ENCODE assay signal across 11 cellular contexts in the genomic region with DNA sequence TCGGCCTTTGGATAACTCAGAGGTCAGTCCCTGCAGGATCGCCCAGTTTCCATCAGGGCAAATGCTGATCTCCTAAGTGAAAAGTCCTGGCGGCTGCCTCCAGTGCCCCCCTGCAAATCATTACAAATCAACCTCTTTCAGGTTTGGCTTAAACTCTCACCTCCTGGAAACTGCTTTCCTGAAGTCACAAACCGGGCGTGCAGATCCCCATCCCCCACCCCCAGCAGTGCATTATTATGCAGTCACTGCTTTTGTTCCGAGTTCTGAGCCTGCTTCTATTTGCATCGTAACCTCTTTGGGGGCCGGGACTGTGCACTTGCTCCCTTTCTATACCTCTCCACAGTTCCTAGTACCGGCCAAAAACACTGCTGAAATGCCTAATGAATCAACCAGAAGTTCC. TPM values are rescaled to one million over a fixed set of nuclear protein-coding genes. Genes with fewer than 3 reads are reported as not detected.
A peak's percentile ranks its signal among the peaks of the same experiment; 100 is the strongest.
DNase-seq lines count a peak whose midpoint lies in the region; ATAC-seq and TF ChIP-seq lines count a peak whose summit lies in the region.
"Had no signal": no experiment of that assay in that cellular context is flagged by ENCODE, and none has a peak within 500 bp of the region (broad histone marks: within the 10 kb centered on the region; RNA-seq: fewer than 3 reads in every experiment).

USP44 (minus strand) TSS at position 172 of the 400 bp plus-strand sequence. CDS start 17,220 bp downstream, outside the sequence.

- no peaks in the 10 kb centered on the region for H3K9me3 ChIP-seq in iPS-20b (ENCODE audit: insufficient read depth, low read depth, low read length)
- H3K9me3 ChIP-seq: breast epithelium, SJCRH30 had no signal

- H3K27me3 ChIP-seq in iPS-20b (ENCODE audit: insufficient read depth, low read length) = no peaks in the 10 kb centered on the region
- H3K27me3 ChIP-seq: breast epithelium, SJCRH30 had no signal

- TF ChIP-seq CTCF in WTC11 (IDR thresholded peaks at IDR 0.05) = no peak

- peak within 1 kb of the TSS; percentile 99 for H3K27ac Mint-ChIP-seq in WTC11
- peak within 1 kb of the TSS; percentile 100 for H3K27ac Mint-ChIP-seq in stimulated activated naive CD8-positive, alpha-beta T cell treated with anti-CD3 and anti-CD28 coated beads, Interleukin-15, amount 100 ng/mL, for 72 hours

- peak within 1 kb of the TSS; percentile 85 for H3K4me3 ChIP-seq in iPS-20b (ENCODE audit: low read length)
- H3K4me3 ChIP-seq: breast epithelium, SJCRH30 had no signal

- H3K4me1 ChIP-seq in iPS-20b (ENCODE audit: insufficient read depth, low read length) = peaks cover 18% of the 10 kb centered on the region; the same call in 1 of the 2 replicates
- H3K4me1 ChIP-seq: breast epithelium, SJCRH30 had no signal

- peak within 1 kb of the TSS; percentile 94 for H3K9ac ChIP-seq in iPS-20b (ENCODE audit: low read depth, low read length)

- no peak for ATAC-seq in activated T-cell treated with anti-CD3 and anti-CD28 coated beads, Interleukin-2, amount 50 U/mL, for 4 hours
- peak; percentile 73 for ATAC-seq in WTC11
- no peak for ATAC-seq in stimulated activated naive CD8-positive, alpha-beta T cell treated with anti-CD3 and anti-CD28 coated beads, Interleukin-15, amount 100 ng/mL, for 72 hours
- ATAC-seq in GM19452 (IDR thresholded peaks at IDR 0.05; ENCODE audit: unreplicated experiment) = no peak

- POLR2A ChIA-PET in WTC11 (lab: Charles Lee) = no interaction called here

- no peaks in the 10 kb centered on the region for H3K36me3 Mint-ChIP-seq in activated T-cell treated with anti-CD3 and anti-CD28 coated beads, Interleukin-2, amount 50 U/mL, for 4 hours (ENCODE audit: insufficient read depth)
- H3K36me3 Mint-ChIP-seq in WTC11 = peaks cover 10% of the 10 kb centered on the region

- no peaks in the 10 kb centered on the region for H3K9me3 Mint-ChIP-seq in activated T-cell treated with anti-CD3 and anti-CD28 coated beads, Interleukin-2, amount 50 U/mL, for 4 hours
- H3K9me3 Mint-ChIP-seq in WTC11 = 0 out of 2 replicates have a peak, but pooled peaks cover 4% of the 10 kb centered on the region
- H3K9me3 Mint-ChIP-seq in stimulated activated naive CD8-positive, alpha-beta T cell treated with anti-CD3 and anti-CD28 coated beads, Interleukin-15, amount 100 ng/mL, for 72 hours = peaks cover 0 to 7% of the 10 kb centered on the region in 2 donors

- peaks cover 5% of the 10 kb centered on the region; the same call in 1 of the 2 replicates for H3K36me3 ChIP-seq in iPS-20b (ENCODE audit: insufficient read depth, low read depth, low read length)
- H3K36me3 ChIP-seq: breast epithelium, SJCRH30 had no signal

- H3K27ac ChIP-seq in iPS-20b (ENCODE audit: low read length) = peak within 1 kb of the TSS; percentile 98
- H3K27ac ChIP-seq: breast epithelium, SJCRH30 had no signal

- CTCF ChIA-PET in WTC11 (lab: Charles Lee) = interaction anchor here (1.0 to 1.2 kb wide), 2 partner anchors 17 to 23 kb away, joined by 3 to 9 read pairs; no protein-coding TSS in a partner anchor

- no peak for DNase-seq in activated T-cell treated with anti-CD3 and anti-CD28 coated beads, Interleukin-2, amount 50 U/mL, for 4 hours
- DNase-seq in activated T-cell treated with anti-CD3 and anti-CD28 coated beads, Interleukin-2, amount 50 U/mL, for 1 hour = no peak
- DNase-seq in WTC11 (ENCODE audit: low spot score) (peak; percentile 81), MV-4-11 (lab: John Stamatoyannopoulos, UW) (no peak)
- DNase-seq in stimulated activated naive CD8-positive, alpha-beta T cell treated with anti-CD3 and anti-CD28 coated beads, Interleukin-15, amount 100 ng/mL, for 72 hours = no peak
- DNase-seq in stimulated activated CD8-positive, alpha-beta memory T cell treated with anti-CD3 and anti-CD28 coated beads, Interleukin-4, amount 100 ng/mL, for 48 hours = no peak
- DNase-seq: NCI-H1105 treated with DMSO at 0.1 percent for 48 hours, SJCRH30 had no signal

- peak within 1 kb of the TSS; percentile 69 for H3K4me3 Mint-ChIP-seq in activated T-cell treated with anti-CD3 and anti-CD28 coated beads, Interleukin-2, amount 50 U/mL, for 4 hours
- peak within 1 kb of the TSS; percentile 91 for H3K4me3 Mint-ChIP-seq in WTC11
- H3K4me3 Mint-ChIP-seq in stimulated activated naive CD8-positive, alpha-beta T cell treated with anti-CD3 and anti-CD28 coated beads, Interleukin-15, amount 100 ng/mL, for 72 hours = peak within 1 kb of the TSS; percentile 93 to 96

- peaks cover 57% of the 10 kb centered on the region for H3K4me1 Mint-ChIP-seq in activated T-cell treated with anti-CD3 and anti-CD28 coated beads, Interleukin-2, amount 50 U/mL, for 4 hours (ENCODE audit: low read depth)
- H3K4me1 Mint-ChIP-seq in WTC11 = peaks cover 52% of the 10 kb centered on the region
- peaks cover 69% of the 10 kb centered on the region for H3K4me1 Mint-ChIP-seq in stimulated activated naive CD8-positive, alpha-beta T cell treated with anti-CD3 and anti-CD28 coated beads, Interleukin-15, amount 100 ng/mL, for 72 hours

- H3K27me3 Mint-ChIP-seq in activated T-cell treated with anti-CD3 and anti-CD28 coated beads, Interleukin-2, amount 50 U/mL, for 4 hours (ENCODE audit: low read depth) = peaks cover 10% of the 10 kb centered on the region
- H3K27me3 Mint-ChIP-seq in WTC11 (ENCODE audit: low read depth) = no peaks in the 10 kb centered on the region
- no peaks in the 10 kb centered on the region for H3K27me3 Mint-ChIP-seq in stimulated activated naive CD8-positive, alpha-beta T cell treated with anti-CD3 and anti-CD28 coated beads, Interleukin-15, amount 100 ng/mL, for 72 hours

TF ChIP-seq in WTC11, 78 proteins besides CTCF, POLR2A, EP300 and RAD21 (continues in another document):
- TF ChIP-seq, protein P1, sequence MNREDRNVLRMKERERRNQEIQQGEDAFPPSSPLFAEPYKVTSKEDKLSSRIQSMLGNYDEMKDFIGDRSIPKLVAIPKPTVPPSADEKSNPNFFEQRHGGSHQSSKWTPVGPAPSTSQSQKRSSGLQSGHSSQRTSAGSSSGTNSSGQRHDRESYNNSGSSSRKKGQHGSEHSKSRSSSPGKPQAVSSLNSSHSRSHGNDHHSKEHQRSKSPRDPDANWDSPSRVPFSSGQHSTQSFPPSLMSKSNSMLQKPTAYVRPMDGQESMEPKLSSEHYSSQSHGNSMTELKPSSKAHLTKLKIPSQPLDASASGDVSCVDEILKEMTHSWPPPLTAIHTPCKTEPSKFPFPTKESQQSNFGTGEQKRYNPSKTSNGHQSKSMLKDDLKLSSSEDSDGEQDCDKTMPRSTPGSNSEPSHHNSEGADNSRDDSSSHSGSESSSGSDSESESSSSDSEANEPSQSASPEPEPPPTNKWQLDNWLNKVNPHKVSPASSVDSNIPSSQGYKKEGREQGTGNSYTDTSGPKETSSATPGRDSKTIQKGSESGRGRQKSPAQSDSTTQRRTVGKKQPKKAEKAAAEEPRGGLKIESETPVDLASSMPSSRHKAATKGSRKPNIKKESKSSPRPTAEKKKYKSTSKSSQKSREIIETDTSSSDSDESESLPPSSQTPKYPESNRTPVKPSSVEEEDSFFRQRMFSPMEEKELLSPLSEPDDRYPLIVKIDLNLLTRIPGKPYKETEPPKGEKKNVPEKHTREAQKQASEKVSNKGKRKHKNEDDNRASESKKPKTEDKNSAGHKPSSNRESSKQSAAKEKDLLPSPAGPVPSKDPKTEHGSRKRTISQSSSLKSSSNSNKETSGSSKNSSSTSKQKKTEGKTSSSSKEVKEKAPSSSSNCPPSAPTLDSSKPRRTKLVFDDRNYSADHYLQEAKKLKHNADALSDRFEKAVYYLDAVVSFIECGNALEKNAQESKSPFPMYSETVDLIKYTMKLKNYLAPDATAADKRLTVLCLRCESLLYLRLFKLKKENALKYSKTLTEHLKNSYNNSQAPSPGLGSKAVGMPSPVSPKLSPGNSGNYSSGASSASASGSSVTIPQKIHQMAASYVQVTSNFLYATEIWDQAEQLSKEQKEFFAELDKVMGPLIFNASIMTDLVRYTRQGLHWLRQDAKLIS (CRISPR knock-in tag; IDR thresholded peaks at IDR 0.05; ENCODE audit: borderline replicate concordance) = peak; percentile 87; the same call in 1 of the 2 replicates
- TF ChIP-seq ETV6 (CRISPR knock-in tag; IDR thresholded peaks at IDR 0.05) = peak; percentile 90
- TF ChIP-seq, protein P2, sequence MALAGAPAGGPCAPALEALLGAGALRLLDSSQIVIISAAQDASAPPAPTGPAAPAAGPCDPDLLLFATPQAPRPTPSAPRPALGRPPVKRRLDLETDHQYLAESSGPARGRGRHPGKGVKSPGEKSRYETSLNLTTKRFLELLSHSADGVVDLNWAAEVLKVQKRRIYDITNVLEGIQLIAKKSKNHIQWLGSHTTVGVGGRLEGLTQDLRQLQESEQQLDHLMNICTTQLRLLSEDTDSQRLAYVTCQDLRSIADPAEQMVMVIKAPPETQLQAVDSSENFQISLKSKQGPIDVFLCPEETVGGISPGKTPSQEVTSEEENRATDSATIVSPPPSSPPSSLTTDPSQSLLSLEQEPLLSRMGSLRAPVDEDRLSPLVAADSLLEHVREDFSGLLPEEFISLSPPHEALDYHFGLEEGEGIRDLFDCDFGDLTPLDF (CRISPR knock-in tag; IDR thresholded peaks at IDR 0.05) = 0 out of 2 replicates have a peak, but pooled peaks have one; percentile 32
- TF ChIP-seq ZNF281 (CRISPR knock-in tag; IDR thresholded peaks at IDR 0.05) = peak; percentile 98
- TF ChIP-seq TEAD1 (CRISPR knock-in tag; IDR thresholded peaks at IDR 0.05) = peak; percentile 75; the same call in 1 of the 2 replicates
- TF ChIP-seq IRF2 (CRISPR knock-in tag; IDR thresholded peaks at IDR 0.05; ENCODE audit: borderline replicate concordance, low read depth) = no peak

RNA-seq across cellular contexts. Expression of gene USP44, which starts in this region (rescaled TPM):
- total RNA-seq in activated T-cell treated with anti-CD3 and anti-CD28 coated beads, Interleukin-2, amount 50 U/mL, for 4 hours = 1 to 10 TPM; 2.1 to 4.9 (median 2.2) TPM
- 93.4 to 120 TPM (median 116 TPM) in 3 replicates for total RNA-seq in WTC11 (2021)

Comparison
In these comparisons a context has a peak if more than half of its experiments do, and no peak if none do; other contexts are left out.
1. RNA of gene USP44 (total RNA-seq): 93.4 to 120 TPM in WTC11; 2.1 to 4.9 TPM in activated T-cell treated with anti-CD3 and anti-CD28 coated beads, Interleukin-2, amount 50 U/mL, for 4 hours; every median in the first group is over 10 times any median in the second.
2. Peak in every context shown above with its lines, with median percentiles within 50 percentile points of each other: H3K4me3 Mint-ChIP-seq.